9 cellular contexts compared by ENCODE assay signal in genomic region chr17:8186446-8186786, GRCh38. TPM values are rescaled to one million over a fixed set of nuclear protein-coding genes. Genes with fewer than 3 reads are reported as not detected.
DNase-seq lines count a peak whose midpoint lies in the region; ATAC-seq, FAIRE-seq and TF ChIP-seq lines count a peak whose summit lies in the region.
"Had no signal": no experiment of that assay in that cellular context is flagged by ENCODE, and none has a peak within 500 bp of the region (broad histone marks: within the 10 kb centered on the region; RNA-seq: fewer than 3 reads in every experiment).

No MANE protein-coding gene starts in this region.

- ATAC-seq in HG03439 (IDR thresholded peaks at IDR 0.05; ENCODE audit: unreplicated experiment) = peak; percentile 1

- TF ChIP-seq CTCF in dorsolateral prefrontal cortex (IDR thresholded peaks at IDR 0.05 in 54 of 56, conservative IDR thresholded peaks at IDR 0.05 in 2 of 56; ENCODE audit: low read depth in 1 of 56, partially characterized antibody in 56 of 56) (peak in 10 of 56 donors; percentile 23 to 66 (median 56)), neural progenitor cell (IDR thresholded peaks at IDR 0.05) (peak; percentile 51)

- no peak overlapping the region for H3K4me3 Mint-ChIP-seq in neural progenitor cell
- H3K4me3 Mint-ChIP-seq: activated naive CD8-positive, alpha-beta T cell had no signal

- peaks cover 15 to 36% (median 20%) of the 10 kb centered on the region in 11 experiments; a peak in 19 of 22 replicates for H4K20me1 ChIP-seq in BLaER1 treated with 17β-estradiol and CSF1 and Interleukin-3, amounts not matched to agents 10 nM and 100 nM
- peaks cover 15% of the 10 kb centered on the region for H4K20me1 ChIP-seq in neural progenitor cell (ENCODE audit: low read depth)

- no peaks in the 10 kb centered on the region for H3K9me3 Mint-ChIP-seq in neural progenitor cell

- DNase-seq in dorsolateral prefrontal cortex = no peak
- DNase-seq in neural progenitor cell (ENCODE audit: low spot score) = no peak
- no peak for DNase-seq in DMS53 (lab: John Stamatoyannopoulos, UW)
- DNase-seq in urothelium cell line (ENCODE audit: low spot score) = no peak
- no peak for DNase-seq in activated CD4-positive, alpha-beta T cell treated with anti-CD3 and anti-CD28 coated beads for 48 hours
- DNase-seq in NCI-H524 (lab: John Stamatoyannopoulos, UW) = no peak

- H3F3A ChIP-seq in neural progenitor cell (ENCODE audit: low read depth) = peaks cover 32% of the 10 kb centered on the region

- peak overlapping the region; percentile 71 to 88 (median 78) for H3K4me3 ChIP-seq in BLaER1 treated with 17β-estradiol and CSF1 and Interleukin-3, amounts not matched to agents 10 nM and 100 nM
- H3K4me3 ChIP-seq in dorsolateral prefrontal cortex (peak overlapping the region; percentile 62 to 99 (median 90)), neural progenitor cell (peak overlapping the region; percentile 89)

- H3K36me3 Mint-ChIP-seq in neural progenitor cell = no peaks in the 10 kb centered on the region
- H3K36me3 Mint-ChIP-seq: activated naive CD8-positive, alpha-beta T cell had no signal

- no peak overlapping the region for H3K27ac Mint-ChIP-seq in neural progenitor cell
- H3K27ac Mint-ChIP-seq: activated naive CD8-positive, alpha-beta T cell had no signal

- no peaks in the 10 kb centered on the region for H3K36me3 ChIP-seq in BLaER1 treated with 17β-estradiol and CSF1 and Interleukin-3, amounts not matched to agents 10 nM and 100 nM
- H3K36me3 ChIP-seq in neural progenitor cell = no peaks in the 10 kb centered on the region

- intact Hi-C loops in dorsolateral prefrontal cortex (cut with DNase I) = loop anchor here (1.0 to 2.0 kb wide), 4 partner anchors 32 to 66 kb away; partner anchors contain the start of genes CTC1 (in 1 of the 2) and PFAS (in 1 of the 2)

- H2AFZ ChIP-seq in neural progenitor cell (replicated peaks) = peak overlapping the region; percentile 94

- peaks cover 13% of the 10 kb centered on the region for H3K27me3 Mint-ChIP-seq in neural progenitor cell (ENCODE audit: insufficient read depth, low read depth)
- H3K27me3 Mint-ChIP-seq: activated naive CD8-positive, alpha-beta T cell had no signal

- H3K9ac ChIP-seq in BLaER1 treated with 17β-estradiol and CSF1 and Interleukin-3, amounts not matched to agents 10 nM and 100 nM = peak overlapping the region; percentile 71 to 93 (median 83)
- no peak overlapping the region for H3K9ac ChIP-seq in neural progenitor cell

- no peaks in the 10 kb centered on the region for H3K79me2 ChIP-seq in neural progenitor cell (ENCODE audit: low read depth)

- peak overlapping the region; percentile 52 to 91 (median 83); a peak in 21 of 22 replicates for H3K27ac ChIP-seq in BLaER1 treated with 17β-estradiol and CSF1 and Interleukin-3, amounts not matched to agents 10 nM and 100 nM
- peak overlapping the region; percentile 87 to 100 (median 98) for H3K27ac ChIP-seq in dorsolateral prefrontal cortex
- H3K27ac ChIP-seq in neural progenitor cell = no peak overlapping the region

- peaks cover 18% of the 10 kb centered on the region for H3K4me1 Mint-ChIP-seq in neural progenitor cell

- peak overlapping the region; percentile 85 to 100 (median 98) for H3K4me2 ChIP-seq in BLaER1 treated with 17β-estradiol and CSF1 and Interleukin-3, amounts not matched to agents 10 nM and 100 nM
- peak overlapping the region; percentile 79 for H3K4me2 ChIP-seq in neural progenitor cell

- H3K9me3 ChIP-seq in BLaER1 treated with 17β-estradiol and CSF1 and Interleukin-3, amounts not matched to agents 10 nM and 100 nM (replicated peaks in 1 of 11) = no peaks in the 10 kb centered on the region
- no peaks in the 10 kb centered on the region for H3K9me3 ChIP-seq in neural progenitor cell (ENCODE audit: low read depth)

- H3K27me3 ChIP-seq in BLaER1 treated with 17β-estradiol and CSF1 and Interleukin-3, amounts not matched to agents 10 nM and 100 nM = no peaks in the 10 kb centered on the region
- H3K27me3 ChIP-seq in dorsolateral prefrontal cortex (no peaks in the 10 kb centered on the region), neural progenitor cell (peaks cover 21% of the 10 kb centered on the region)

- H3K4me1 ChIP-seq in BLaER1 treated with 17β-estradiol and CSF1 and Interleukin-3, amounts not matched to agents 10 nM and 100 nM = peaks cover 25 to 45% (median 37%) of the 10 kb centered on the region in 10 experiments
- H3K4me1 ChIP-seq in neural progenitor cell = peaks cover 10% of the 10 kb centered on the region

- FAIRE-seq in urothelium cell line (lab: Jason Lieb, UNC) = no peak

RNA-seq across cellular contexts. Expression of gene BORCS6, which starts 3.6 kb away (rescaled TPM):
- total RNA-seq in dorsolateral prefrontal cortex = 10 to 100 TPM in 5 of 120 experiments, 1 to 10 TPM in 115; 5.2 to 10.9 (median 8.0) TPM
- total RNA-seq in neural progenitor cell (ENCODE audit: low replicate concordance) = 0.71 and 4.1 TPM in 2 replicates

RNA-seq across cellular contexts. Expression of gene TMEM107, which starts 10.2 kb away (rescaled TPM):
- total RNA-seq in dorsolateral prefrontal cortex (10 to 100 TPM in 119 of 120 experiments, 1 to 10 TPM in 1; 9.1 to 25.9 (median 17.1) TPM), neural progenitor cell (ENCODE audit: low replicate concordance) (26.0 and 45.5 TPM in 2 replicates)

RNA-seq across cellular contexts. Expression of gene VAMP2, which starts 23.7 kb away (rescaled TPM):
- 100 to 1,000 TPM; 264 to 763 (median 490) TPM for total RNA-seq in dorsolateral prefrontal cortex
- total RNA-seq in neural progenitor cell (ENCODE audit: low replicate concordance) = 9.4 and 11.7 TPM in 2 replicates

RNA-seq across cellular contexts. Expression of gene AURKB, which starts 24.0 kb away (rescaled TPM):
- 1 to 10 TPM in 8 of 120 experiments, under 1 TPM in 4, not detected in 108; 0.75 to 3.8 (median 1.2) TPM for total RNA-seq in dorsolateral prefrontal cortex
- total RNA-seq in neural progenitor cell (ENCODE audit: low replicate concordance) = 149 and 156 TPM in 2 replicates

RNA-seq across cellular contexts. Expression of gene PER1, which starts 34.2 kb away (rescaled TPM):
- total RNA-seq in dorsolateral prefrontal cortex (100 to 1,000 TPM in 74 of 120 experiments, 10 to 100 TPM in 46; 46.9 to 218 (median 112) TPM), neural progenitor cell (ENCODE audit: low replicate concordance) (3.2 and 11.4 TPM in 2 replicates)

Comparison
In these comparisons a context has a peak if more than half of its experiments do, and no peak if none do; other contexts are left out.
1. RNA of gene VAMP2, which starts 23.7 kb away (total RNA-seq): 264 to 763 TPM in dorsolateral prefrontal cortex; 9.4 to 11.7 TPM in neural progenitor cell; every median in the first group is over 10 times any median in the second.
2. Peak in every context shown above with its lines, with median percentiles within 50 percentile points of each other: H3K4me3 ChIP-seq.